Comparison of ENCODE assay signal across 25 cellular contexts in genomic region chr1:8437286-8437685, GRCh38.
DNase-seq lines count a peak whose midpoint lies in the region; ATAC-seq and TF ChIP-seq lines count a peak whose summit lies in the region.
"Had no signal": no experiment of that assay in that cellular context is flagged by ENCODE, and none has a peak within 500 bp of the region (broad histone marks: within the 10 kb centered on the region; RNA-seq: fewer than 3 reads in every experiment).

No MANE protein-coding gene starts in this region.

- no peak for TF ChIP-seq EP300 in tibial nerve (IDR thresholded peaks at IDR 0.05)

- H3K9me3 Mint-ChIP-seq in T-helper 1 cell treated with Interleukin-12 subunit alpha and Interleukin-12 subunit beta and Interleukin-4 antibody, amounts not matched to agents 30 μg/mL and 1 μg/mL, for 36 hours, result no peaks in the 10 kb centered on the region
- no peaks in the 10 kb centered on the region for H3K9me3 Mint-ChIP-seq in WTC11
- H3K9me3 Mint-ChIP-seq in nephron progenitor cell, result peaks cover 4% of the 10 kb centered on the region
- H3K9me3 Mint-ChIP-seq: activated naive CD4-positive, alpha-beta T cell treated with anti-CD3 and anti-CD28 coated beads, Interleukin-2, amount 10 ng/mL, durations not matched to agents 7 days and 5 days; mesothelial cell of epicardium; natural killer cell; stimulated activated naive B cell treated with anti-CD40 and anti-IgM and Interleukin-4, amounts not matched to agents 10 μg/mL and 1 μg/mL and 100 μg/mL, for 72 hours had no signal

- WGBS in tibial nerve, 2 donors, result 69 to 71% methylated on average over 4 of the region's 4 CpGs

- no peaks in the 10 kb centered on the region for H3K27me3 Mint-ChIP-seq in T-helper 1 cell treated with Interleukin-12 subunit alpha and Interleukin-12 subunit beta and Interleukin-4 antibody, amounts not matched to agents 30 μg/mL and 1 μg/mL, for 36 hours (ENCODE audit: low read depth)
- no peaks in the 10 kb centered on the region for H3K27me3 Mint-ChIP-seq in WTC11 (ENCODE audit: low read depth)
- no peaks in the 10 kb centered on the region for H3K27me3 Mint-ChIP-seq in nephron progenitor cell (ENCODE audit: low read depth, poor library complexity)
- H3K27me3 Mint-ChIP-seq: activated naive CD4-positive, alpha-beta T cell treated with anti-CD3 and anti-CD28 coated beads, Interleukin-2, amount 10 ng/mL, durations not matched to agents 7 days and 5 days; stimulated activated naive B cell treated with anti-CD40 and anti-IgM and Interleukin-4, amounts not matched to agents 10 μg/mL and 1 μg/mL and 100 μg/mL, for 72 hours had no signal

- intact Hi-C loops in left colon (cut with DNase I, micrococcal nuclease), result no loop called here

- H3K4me1 Mint-ChIP-seq in T-helper 1 cell treated with Interleukin-12 subunit alpha and Interleukin-12 subunit beta and Interleukin-4 antibody, amounts not matched to agents 30 μg/mL and 1 μg/mL, for 36 hours (ENCODE audit: low read depth), result peaks cover 10% of the 10 kb centered on the region
- H3K4me1 Mint-ChIP-seq in WTC11 (peaks cover 57% of the 10 kb centered on the region), nephron progenitor cell (peaks cover 78% of the 10 kb centered on the region)

- peak overlapping the region in 3 of 4 donors; percentile 33 to 84 (median 80) for H3K27ac ChIP-seq in tibial nerve
- H3K27ac ChIP-seq: upper lobe of right lung had no signal

- ATAC-seq in WTC11, result peak; percentile 45
- ATAC-seq in left colon, result no peak
- ATAC-seq: left lung; natural killer cell; stimulated activated naive B cell treated with anti-CD40 and anti-IgM and Interleukin-4, amounts not matched to agents 10 μg/mL and 1 μg/mL and 100 μg/mL, for 72 hours; upper lobe of right lung had no signal

- H3K4me1 ChIP-seq in tibial nerve, result peaks cover 0 to 72% (median 37%) of the 10 kb centered on the region in 4 donors

- H3K36me3 Mint-ChIP-seq in T-helper 1 cell treated with Interleukin-12 subunit alpha and Interleukin-12 subunit beta and Interleukin-4 antibody, amounts not matched to agents 30 μg/mL and 1 μg/mL, for 36 hours (ENCODE audit: low read depth), result peaks cover 11% of the 10 kb centered on the region
- H3K36me3 Mint-ChIP-seq in WTC11, result no peaks in the 10 kb centered on the region
- peaks cover 45% of the 10 kb centered on the region for H3K36me3 Mint-ChIP-seq in nephron progenitor cell (ENCODE audit: low read depth)
- H3K36me3 Mint-ChIP-seq: natural killer cell had no signal

- peak overlapping the region; percentile 36 for H3K27ac Mint-ChIP-seq in T-helper 1 cell treated with Interleukin-12 subunit alpha and Interleukin-12 subunit beta and Interleukin-4 antibody, amounts not matched to agents 30 μg/mL and 1 μg/mL, for 36 hours
- peak overlapping the region; percentile 83 for H3K27ac Mint-ChIP-seq in WTC11
- peak overlapping the region; percentile 78 for H3K27ac Mint-ChIP-seq in nephron progenitor cell
- H3K27ac Mint-ChIP-seq: activated naive CD4-positive, alpha-beta T cell treated with anti-CD3 and anti-CD28 coated beads, Interleukin-2, amount 10 ng/mL, durations not matched to agents 7 days and 5 days; natural killer cell; stimulated activated naive B cell treated with anti-CD40 and anti-IgM and Interleukin-4, amounts not matched to agents 10 μg/mL and 1 μg/mL and 100 μg/mL, for 72 hours had no signal

- no peak overlapping the region for H3K4me3 ChIP-seq in tibial nerve
- H3K4me3 ChIP-seq: left lung, skin epidermis, upper lobe of right lung had no signal

- H3K27me3 ChIP-seq in tibial nerve, result no peaks in the 10 kb centered on the region
- H3K27me3 ChIP-seq: left lung, upper lobe of right lung had no signal

- in situ Hi-C loops in GM13977 (cut with MboI; ENCODE audit: low pct_unique_long_range_greater_than_20kb, low sequenced_read_pairs, unreplicated experiment), result no loop called here

- H3K36me3 ChIP-seq in tibial nerve, result no peaks in the 10 kb centered on the region
- H3K36me3 ChIP-seq: left lung, upper lobe of right lung had no signal

- H3K9me3 ChIP-seq in tibial nerve, result no peaks in the 10 kb centered on the region
- H3K9me3 ChIP-seq: left lung, upper lobe of right lung had no signal

- CTCF ChIA-PET in WTC11 (lab: Charles Lee), result interaction anchor here (0.6 to 1.0 kb wide), 2 partner anchors 28 to 62 kb away, joined by 3 to 4 read pairs; no protein-coding TSS in a partner anchor

- no peak overlapping the region for H3K4me3 Mint-ChIP-seq in T-helper 1 cell treated with Interleukin-12 subunit alpha and Interleukin-12 subunit beta and Interleukin-4 antibody, amounts not matched to agents 30 μg/mL and 1 μg/mL, for 36 hours
- H3K4me3 Mint-ChIP-seq in WTC11 (0 out of 2 replicates have a peak overlapping the region, but pooled peaks have one; percentile 0), nephron progenitor cell (no peak overlapping the region)
- H3K4me3 Mint-ChIP-seq: activated naive CD4-positive, alpha-beta T cell treated with anti-CD3 and anti-CD28 coated beads, Interleukin-2, amount 10 ng/mL, durations not matched to agents 7 days and 5 days; immature natural killer cell; mesothelial cell of epicardium; natural killer cell; stimulated activated naive B cell treated with anti-CD40 and anti-IgM and Interleukin-4, amounts not matched to agents 10 μg/mL and 1 μg/mL and 100 μg/mL, for 72 hours had no signal

- DNase-seq in T-helper 1 cell (no peak), WTC11 (ENCODE audit: low spot score) (no peak), nephron progenitor cell (no peak), tibial nerve (ENCODE audit: low spot score in 2 of 2) (no peak), left colon (no peak), COLO668 (lab: John Stamatoyannopoulos, UW; ENCODE audit: unreplicated experiment) (no peak), GM13977 (ENCODE audit: low spot score) (no peak)
- DNase-seq: activated CD4-positive, alpha-beta T cell treated with anti-CD3 and anti-CD28 coated beads for 4 hours; activated naive CD4-positive, alpha-beta T cell treated with anti-CD3 and anti-CD28 coated beads, Interleukin-2, amount 10 ng/mL, durations not matched to agents 7 days and 5 days; AML-193; amygdala; caudate nucleus; DND-41; immature natural killer cell; left lung; natural killer cell; NCI-H1092 treated with DMSO at 0.1 percent for 48 hours; Right ventricle myocardium superior; stimulated activated CD4-positive, alpha-beta T cell treated with anti-CD3 and anti-CD28 coated beads, Interleukin-2, amount 100 ng/mL, for 24 hours; stimulated activated naive B cell treated with anti-CD40 and anti-IgM and Interleukin-4, amounts not matched to agents 10 μg/mL and 1 μg/mL and 100 μg/mL, for 72 hours; SW 1271; upper lobe of right lung had no signal

- POLR2A ChIA-PET in WTC11 (lab: Charles Lee), result no interaction called here

- TF ChIP-seq CTCF in WTC11 (IDR thresholded peaks at IDR 0.05) (no peak), nephron progenitor cell (IDR thresholded peaks at IDR 0.05) (no peak), tibial nerve (IDR thresholded peaks at IDR 0.05) (no peak), GM13977 (IDR thresholded peaks at IDR 0.05; ENCODE audit: extremely low read depth, insufficient read depth, missing control alignments) (no peak)

- no peak for TF ChIP-seq POLR2A in tibial nerve (IDR thresholded peaks at IDR 0.05)

TF ChIP-seq in WTC11, 78 proteins besides CTCF, POLR2A, EP300 and RAD21 (continues in another document):
- TF ChIP-seq IRF1 (CRISPR knock-in tag; IDR thresholded peaks at IDR 0.05) (no peak), USF2 (CRISPR knock-in tag; IDR thresholded peaks at IDR 0.05) (no peak), HMGA2 (CRISPR knock-in tag; IDR thresholded peaks at IDR 0.05) (no peak), RORB (CRISPR knock-in tag; IDR thresholded peaks at IDR 0.05) (no peak), MLX (CRISPR knock-in tag; IDR thresholded peaks at IDR 0.05) (no peak), GRHL2 (CRISPR knock-in tag; IDR thresholded peaks at IDR 0.05; ENCODE audit: insufficient replicate concordance, severe bottlenecking) (no peak), NFE2L1 (CRISPR knock-in tag; IDR thresholded peaks at IDR 0.05) (no peak), KAT7 (CRISPR knock-in tag; IDR thresholded peaks at IDR 0.05; ENCODE audit: borderline replicate concordance) (no peak)
